In genomic region chr17:76584427-76585047, GRCh38 we compare ENCODE assay signal across 1 cellular context.
TF ChIP-seq lines count a peak whose summit lies in the region.

No MANE protein-coding gene starts in this region.

TF ChIP-seq in H1, 55 proteins besides CTCF, POLR2A, EP300 and RAD21:
- TF ChIP-seq TEAD4 (IDR thresholded peaks at IDR 0.05; ENCODE audit: low read depth, low read length) (peak; percentile 64), CTBP2 (IDR thresholded peaks at IDR 0.05; ENCODE audit: borderline replicate concordance, insufficient read depth, insufficient read length, low read length) (peak; percentile 57), ATF3 (IDR thresholded peaks at IDR 0.05; ENCODE audit: insufficient read depth, low read depth, low read length) (no peak)
